In genomic region chr3:134294302-134294925, GRCh38 we compare ENCODE assay signal across 8 cellular contexts.
DNase-seq lines count a peak whose midpoint lies in the region; ATAC-seq and TF ChIP-seq lines count a peak whose summit lies in the region.
"Had no signal": no experiment of that assay in that cellular context is flagged by ENCODE, and none has a peak within 500 bp of the region (broad histone marks: within the 10 kb centered on the region; RNA-seq: fewer than 3 reads in every experiment).

No MANE protein-coding gene starts in this region.

- H3K4me1 Mint-ChIP-seq in activated T-cell treated with anti-CD3 and anti-CD28 coated beads, Interleukin-2, amount 50 U/mL, for 24 hours (ENCODE audit: low read depth): peaks cover 6% of the 10 kb centered on the region

- H3K9me3 Mint-ChIP-seq in activated T-cell treated with anti-CD3 and anti-CD28 coated beads, Interleukin-2, amount 50 U/mL, for 24 hours: peaks cover 5% of the 10 kb centered on the region

- no peak overlapping the region for H3K27ac Mint-ChIP-seq in activated T-cell treated with anti-CD3 and anti-CD28 coated beads, Interleukin-2, amount 50 U/mL, for 24 hours

- peaks cover 42% of the 10 kb centered on the region for H3K27me3 Mint-ChIP-seq in activated T-cell treated with anti-CD3 and anti-CD28 coated beads, Interleukin-2, amount 50 U/mL, for 24 hours

- no peak overlapping the region for H3K27ac ChIP-seq in RWPE1
- H3K27ac ChIP-seq: SK-N-MC had no signal

- POLR2A ChIA-PET in RWPE1 (lab: Yijun Ruan, JAX; ENCODE audit: low non-redundant PET): no interaction called here

- ATAC-seq in GM19468 (IDR thresholded peaks at IDR 0.05; ENCODE audit: extremely low read depth, unreplicated experiment) (peak; percentile 99), HG03442 (IDR thresholded peaks at IDR 0.05; ENCODE audit: unreplicated experiment) (peak; percentile 100)

- peak; percentile 52 for DNase-seq in activated T-cell treated with anti-CD3 and anti-CD28 coated beads, Interleukin-2, amount 50 U/mL, for 24 hours
- peak; percentile 39 for DNase-seq in stimulated activated CD8-positive, alpha-beta memory T cell treated with anti-CD3 and anti-CD28 coated beads, Interleukin-4, amount 100 ng/mL, for 24 hours (ENCODE audit: low read depth)
- no peak for DNase-seq in NCI-H510A treated with DMSO at 0.1 percent for 48 hours (lab: John Stamatoyannopoulos, UW)
- DNase-seq in AG08396 (ENCODE audit: low spot score): no peak
- DNase-seq in RWPE1 (ENCODE audit: low spot score): no peak

- no peaks in the 10 kb centered on the region for H3K36me3 Mint-ChIP-seq in activated T-cell treated with anti-CD3 and anti-CD28 coated beads, Interleukin-2, amount 50 U/mL, for 24 hours (ENCODE audit: low read depth)

- CTCF ChIA-PET in RWPE1 (lab: Yijun Ruan, JAX): interaction anchor here (1.1 kb wide), 1 partner anchor 81 kb away, joined by 3 read pairs; no protein-coding TSS in a partner anchor

- TF ChIP-seq CTCF in RWPE1 (conservative IDR thresholded peaks at IDR 0.05; ENCODE audit: low read depth): no peak

- H3K4me3 Mint-ChIP-seq in activated T-cell treated with anti-CD3 and anti-CD28 coated beads, Interleukin-2, amount 50 U/mL, for 24 hours: no peak overlapping the region

Comparison
In these comparisons a context has a peak if more than half of its experiments do, and no peak if none do; other contexts are left out.
1. DNase-seq: peak in activated T-cell treated with anti-CD3 and anti-CD28 coated beads, Interleukin-2, amount 50 U/mL, for 24 hours (single experiment) and stimulated activated CD8-positive, alpha-beta memory T cell treated with anti-CD3 and anti-CD28 coated beads, Interleukin-4, amount 100 ng/mL, for 24 hours (single experiment); none in NCI-H510A treated with DMSO at 0.1 percent for 48 hours (single experiment), AG08396 (single experiment) and RWPE1 (single experiment).